In genomic region chr7:129778770-129779601, GRCh38 we compare ENCODE assay signal across 8 cellular contexts.
DNase-seq lines count a peak whose midpoint lies in the region; ATAC-seq and TF ChIP-seq lines count a peak whose summit lies in the region.

No MANE protein-coding gene starts in this region.

- H3K27ac ChIP-seq in A673 (ENCODE audit: low read depth, low read length, poor library complexity, severe bottlenecking) (no peak overlapping the region), VCaP (peak overlapping the region; percentile 84), iPS-20b (ENCODE audit: low read length) (no peak overlapping the region), thoracic aorta (no peak overlapping the region), substantia nigra (ENCODE audit: low read depth, low read length, poor library complexity, severe bottlenecking) (no peak overlapping the region)

- no peaks in the 10 kb centered on the region for H3K9me3 ChIP-seq in A673 (ENCODE audit: low read depth, low read length, poor library complexity, severe bottlenecking)
- H3K9me3 ChIP-seq in iPS-20b (ENCODE audit: insufficient read depth, low read depth, low read length) = no peaks in the 10 kb centered on the region; the same call in 1 of the 2 replicates
- no peaks in the 10 kb centered on the region for H3K9me3 ChIP-seq in thoracic aorta

- H3K36me3 ChIP-seq in A673 (ENCODE audit: insufficient read depth, low read length, poor library complexity, severe bottlenecking) (no peaks in the 10 kb centered on the region), iPS-20b (ENCODE audit: insufficient read depth, low read depth, low read length) (no peaks in the 10 kb centered on the region), thoracic aorta (no peaks in the 10 kb centered on the region)

- CTCF ChIA-PET in A673 (lab: Charles Lee) = interaction anchor here (0.6 to 0.7 kb wide), 2 partner anchors 55 to 243 kb away, joined by 3 to 4 read pairs; no protein-coding TSS in a partner anchor

- intact Hi-C loops in A673 (cut with micrococcal nuclease; ENCODE audit: unreplicated experiment) = no loop called here

- H3K27me3 ChIP-seq in A673 (replicated peaks; ENCODE audit: insufficient read depth, low read depth, low read length, poor library complexity) (peaks cover 54% of the 10 kb centered on the region), iPS-20b (ENCODE audit: insufficient read depth, low read length) (peaks cover 100% of the 10 kb centered on the region), thoracic aorta (replicated peaks; ENCODE audit: insufficient read depth) (peaks cover 41% of the 10 kb centered on the region)

- BruUV-seq in A673 (replicated peaks; lab: Mats Ljungman, UMichigan) = no TSS peak

- H3K4me3 ChIP-seq in A673 (ENCODE audit: low read depth, low read length, poor library complexity, severe bottlenecking) (peak overlapping the region; percentile 63), iPS-20b (ENCODE audit: low read length) (peak overlapping the region; percentile 44), thoracic aorta (peak overlapping the region; percentile 70)

- H3K9ac ChIP-seq in iPS-20b (ENCODE audit: low read depth, low read length) = peak overlapping the region; percentile 56; the same call in 1 of the 2 replicates

- H3K4me1 ChIP-seq in A673 (ENCODE audit: insufficient read depth, low read length, poor library complexity, severe bottlenecking) (peaks cover 15% of the 10 kb centered on the region), iPS-20b (ENCODE audit: insufficient read depth, low read length) (peaks cover 39% of the 10 kb centered on the region), thoracic aorta (ENCODE audit: control insufficient read depth in 1 of 2, low read depth in 2 of 2) (peaks cover 21 to 43% of the 10 kb centered on the region in 2 donors)

- peak; percentile 6 for ATAC-seq in GM21786 (IDR thresholded peaks at IDR 0.05; ENCODE audit: unreplicated experiment)
- ATAC-seq in thoracic aorta (ENCODE audit: insufficient number of reproducible peaks, low FRiP score, low read depth) = no peak
- ATAC-seq in GM18520 (IDR thresholded peaks at IDR 0.05; ENCODE audit: unreplicated experiment) = no peak

- POLR2A ChIA-PET in A673 (lab: Charles Lee; ENCODE audit: low non-redundant PET) = no interaction called here

- DNase-seq in A673 (ENCODE audit: low spot score) (peak; percentile 23), thoracic aorta (ENCODE audit: low spot score) (no peak), iPS-NIHi7 (ENCODE audit: extremely low spot score) (no peak), substantia nigra (lab: John Stamatoyannopoulos, UW) (no peak)

- TF ChIP-seq CTCF in A673 (conservative IDR thresholded peaks at IDR 0.05; ENCODE audit: low read depth, low read length) = peak; percentile 41; the same call in 1 of the 2 replicates
- 0 out of 2 replicates have a peak, but pooled peaks have one; percentile 13 for TF ChIP-seq CTCF in VCaP (conservative IDR thresholded peaks at IDR 0.05)
- TF ChIP-seq CTCF in thoracic aorta (IDR thresholded peaks at IDR 0.05) = no peak
